ENCODE assay signal across 1 cellular context in genomic region chrX:9907645-9908387, GRCh38.
TF ChIP-seq lines count a peak whose summit lies in the region.

No MANE protein-coding gene starts in this region.

TF ChIP-seq in GM12878, 131 proteins besides CTCF, POLR2A, EP300 and RAD21 (continued from another document):
- TF ChIP-seq ZBTB40 (IDR thresholded peaks at IDR 0.05; ENCODE audit: borderline replicate concordance) (peak; percentile 62), MAX (IDR thresholded peaks at IDR 0.05; ENCODE audit: low read depth, low read length) (no peak)
TF ChIP-seq in GM12878: peak in this region for 1.
